In the genomic region with DNA sequence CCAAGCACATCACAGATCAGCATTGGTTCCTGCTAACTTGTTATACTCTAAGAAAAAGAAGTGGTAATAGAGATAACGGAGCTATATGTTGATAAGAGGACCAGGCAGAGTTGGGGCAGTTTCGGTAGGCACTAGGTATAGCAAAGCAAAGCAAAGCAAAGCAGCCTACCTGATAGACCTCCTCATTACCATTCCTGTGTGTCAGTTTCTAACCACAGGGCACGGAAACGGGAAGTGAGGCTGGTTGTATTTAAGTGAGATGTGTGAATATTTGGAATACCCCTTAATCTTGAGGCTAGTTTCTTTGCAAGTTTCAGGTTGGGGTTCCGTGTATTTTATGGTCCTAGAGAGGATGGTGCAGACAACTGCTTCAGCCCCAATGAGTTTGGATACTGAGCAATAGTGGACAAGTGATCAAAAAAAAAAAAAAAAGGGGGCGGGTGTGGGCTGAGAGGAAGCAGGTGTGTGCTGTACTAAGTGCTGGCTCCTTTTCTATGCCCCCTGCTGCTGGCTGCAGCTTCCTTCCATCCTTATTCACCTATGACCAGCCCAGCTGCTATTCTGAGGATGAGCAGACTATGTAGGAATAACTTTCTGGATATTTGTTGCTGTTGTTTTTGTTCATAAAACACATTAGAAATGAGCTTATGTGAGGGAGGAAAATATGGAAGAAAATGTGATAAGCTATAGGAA, we compare ENCODE assay signal across 18 cellular contexts.
A peak's percentile ranks its signal among the peaks of the same experiment; 100 is the strongest.
DNase-seq lines count a peak whose midpoint lies in the region; FAIRE-seq and TF ChIP-seq lines count a peak whose summit lies in the region.
"Had no signal": no experiment of that assay in that cellular context is flagged by ENCODE, and none has a peak within 500 bp of the region (broad histone marks: within the 10 kb centered on the region; RNA-seq: fewer than 3 reads in every experiment).

No MANE protein-coding gene starts in this region.

- no peaks in the 10 kb centered on the region for H3K9me2 ChIP-seq in Karpas-422 (replicated peaks; ENCODE audit: insufficient read depth, low read length)
- H3K9me2 ChIP-seq: SK-N-SH had no signal

- TF ChIP-seq CTCF in kidney (IDR thresholded peaks at IDR 0.05; ENCODE audit: borderline replicate concordance, extremely low read depth, insufficient read depth) = no peak

- peak; percentile 7 to 76 (median 45) for DNase-seq in NCI-H1417 (lab: John Stamatoyannopoulos, UW)
- DNase-seq in NCI-H1417 treated with DMSO at 0.1 percent for 48 hours (lab: John Stamatoyannopoulos, UW) = no peak
- DNase-seq in NCI-H146 (lab: John Stamatoyannopoulos, UW) = peak; percentile 80
- peak; percentile 80 for DNase-seq in NCI-H748 (lab: John Stamatoyannopoulos, UW; ENCODE audit: unreplicated experiment)
- DNase-seq in cerebellum (ENCODE audit: low spot score) = peak; percentile 22
- DNase-seq in activated CD4-positive, alpha-beta T cell treated with anti-CD3 and anti-CD28 coated beads for 1 hour = no peak
- DNase-seq in kidney = no peak
- DNase-seq in Karpas-422 = no peak
- DNase-seq: 8988T, DMS79, MV-4-11, NCI-H187, NCI-H446, SK-N-SH, T-helper 1 cell had no signal

- intact Hi-C loops in kidney (cut with DNase I) = no loop called here

- H3K4me2 ChIP-seq in Karpas-422 (ENCODE audit: low read depth, low read length, poor library complexity, severe bottlenecking) = no peak overlapping the region
- H3K4me2 ChIP-seq: SK-N-SH had no signal

- H3K79me2 ChIP-seq in Karpas-422 (ENCODE audit: low read length) = no peaks in the 10 kb centered on the region

- no peak overlapping the region for H3K27ac ChIP-seq in kidney (ENCODE audit: low read depth in 2 of 2, low read length in 2 of 2)
- H3K27ac ChIP-seq in Karpas-422 (ENCODE audit: low read length) = no peak overlapping the region

- H3K9me3 ChIP-seq in kidney (ENCODE audit: control insufficient read depth in 1 of 2, low read length in 2 of 2) = no peaks in the 10 kb centered on the region
- no peaks in the 10 kb centered on the region for H3K9me3 ChIP-seq in Karpas-422 (ENCODE audit: low read length)
- H3K9me3 ChIP-seq: SK-N-SH had no signal

- no peak overlapping the region for H2AFZ ChIP-seq in Karpas-422 (ENCODE audit: low read length)

- H3K4me3 ChIP-seq in kidney (ENCODE audit: low read length in 2 of 2) (no peak overlapping the region), Karpas-422 (ENCODE audit: low read length) (no peak overlapping the region)

- H3K36me3 ChIP-seq in kidney (ENCODE audit: control insufficient read depth in 1 of 2, insufficient read depth in 2 of 2, low read length in 2 of 2) = no peaks in the 10 kb centered on the region
- no peaks in the 10 kb centered on the region for H3K36me3 ChIP-seq in Karpas-422 (ENCODE audit: insufficient read depth, low read length)

- H3K4me1 ChIP-seq in kidney (ENCODE audit: control insufficient read depth in 1 of 2, insufficient read depth in 1 of 2, low read depth in 1 of 2, low read length in 2 of 2) (no peaks in the 10 kb centered on the region), Karpas-422 (ENCODE audit: low read length) (no peaks in the 10 kb centered on the region)

- H3K27me3 ChIP-seq in Karpas-422 (ENCODE audit: low read length) = no peaks in the 10 kb centered on the region

- no peak for FAIRE-seq in kidney (lab: Jason Lieb, UNC)
- FAIRE-seq: G401.6, GM12892, HTR-8/SVneo had no signal

- H3K9ac ChIP-seq in kidney (ENCODE audit: low read length in 2 of 2) (no peak overlapping the region), Karpas-422 (ENCODE audit: low read length) (no peak overlapping the region)
- H3K9ac ChIP-seq: SK-N-SH had no signal

- H4K20me1 ChIP-seq in Karpas-422 (ENCODE audit: insufficient read depth, low read depth, low read length) = no peaks in the 10 kb centered on the region

Comparison
In these comparisons a context has a peak if more than half of its experiments do, and no peak if none do; other contexts are left out.
1. DNase-seq: peak in NCI-H1417 (3 of 3), NCI-H146 (single experiment), NCI-H748 (single experiment) and cerebellum (single experiment); none in NCI-H1417 treated with DMSO at 0.1 percent for 48 hours (single experiment), activated CD4-positive, alpha-beta T cell treated with anti-CD3 and anti-CD28 coated beads for 1 hour (single experiment), kidney (single experiment) and Karpas-422 (single experiment).